Comparison of ENCODE assay signal across 21 cellular contexts in the genomic region with DNA sequence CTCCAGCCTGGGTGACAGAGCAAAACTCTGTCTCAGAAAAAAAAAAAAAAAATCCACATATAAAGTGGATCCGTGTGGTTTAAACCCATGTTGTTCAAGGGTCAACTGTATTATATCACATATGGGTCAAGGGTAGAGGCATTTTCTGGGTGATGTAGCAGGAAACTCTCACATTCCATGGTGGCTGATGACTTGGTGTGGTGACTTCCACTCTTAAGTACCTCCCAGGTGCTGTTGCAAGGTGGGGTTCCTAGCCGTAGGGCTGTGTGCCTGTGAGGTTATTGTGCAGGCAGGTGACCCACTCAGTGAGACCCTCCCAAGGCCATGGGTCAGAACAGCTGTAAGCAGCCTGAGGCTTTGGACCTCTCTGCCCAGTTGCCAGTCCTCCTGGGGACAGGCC. TPM values are rescaled to one million over a fixed set of nuclear protein-coding genes. Genes with fewer than 3 reads are reported as not detected.
DNase-seq lines count a peak whose midpoint lies in the region; ATAC-seq and TF ChIP-seq lines count a peak whose summit lies in the region.
"Had no signal": no experiment of that assay in that cellular context is flagged by ENCODE, and none has a peak within 500 bp of the region (broad histone marks: within the 10 kb centered on the region; RNA-seq: fewer than 3 reads in every experiment).

No MANE protein-coding gene starts in this region.

- H3K4me3 ChIP-seq in CD4-positive, alpha-beta memory T cell (ENCODE audit: low read length in 2 of 2) = peak overlapping the region in 1 of 2 donors; percentile 28
- H3K4me3 ChIP-seq in OCI-LY3 (ENCODE audit: low read length) (no peak overlapping the region), mucosa of rectum (ENCODE audit: low read length in 2 of 2) (no peak overlapping the region)
- H3K4me3 ChIP-seq: GM12878, MG63, SK-N-MC had no signal

- H3K79me2 ChIP-seq in OCI-LY3 (ENCODE audit: low read length) = peaks cover 97% of the 10 kb centered on the region

- H3K9ac ChIP-seq in OCI-LY3 (ENCODE audit: low read length) (no peak overlapping the region), mucosa of rectum (ENCODE audit: low read depth in 1 of 2, low read length in 2 of 2) (no peak overlapping the region)

- no peak for ATAC-seq in GM18873 (IDR thresholded peaks at IDR 0.05; ENCODE audit: low FRiP score, unreplicated experiment)
- ATAC-seq: GM12878, Panc1 had no signal

- H3K4me3 Mint-ChIP-seq in CD14-positive monocyte = no peak overlapping the region
- peak overlapping the region in 3 of 8 donors; percentile 15 to 56 (median 33) for H3K4me3 Mint-ChIP-seq in CD4-positive, alpha-beta memory T cell
- H3K4me3 Mint-ChIP-seq: HFFc6 had no signal

- no peak for DNase-seq in CD14-positive monocyte (ENCODE audit: low spot score)
- no peak for DNase-seq in CD4-positive, alpha-beta memory T cell
- DNase-seq in UCSD-AML1 (lab: John Stamatoyannopoulos, UW; ENCODE audit: unreplicated experiment) = no peak
- DNase-seq in stimulated activated CD4-positive, alpha-beta T cell treated with anti-CD3 and anti-CD28 coated beads, Interleukin-2, amount 100 ng/mL, for 48 hours = no peak
- DNase-seq: ACHN, AML-193, DND-41, HFFc6, KG1, MG63, NCI-H1092, NCI-H146, NCI-H2081, NCI-H748 treated with DMSO at 0.1 percent for 48 hours, Right ventricle myocardium superior had no signal

- peaks cover 79% of the 10 kb centered on the region for H3K4me1 ChIP-seq in CD4-positive, alpha-beta memory T cell (ENCODE audit: insufficient read depth, low read length)
- H3K4me1 ChIP-seq in OCI-LY3 (ENCODE audit: low read length) = peaks cover 43% of the 10 kb centered on the region
- peaks cover 35 to 42% of the 10 kb centered on the region in 2 donors for H3K4me1 ChIP-seq in mucosa of rectum (ENCODE audit: control insufficient read depth in 2 of 2, insufficient read depth in 2 of 2, low read length in 2 of 2)

- H3K27ac ChIP-seq in CD4-positive, alpha-beta memory T cell (ENCODE audit: low read depth, low read length) = no peak overlapping the region
- H3K27ac ChIP-seq in OCI-LY3 (ENCODE audit: low read length) (peak overlapping the region; percentile 35), mucosa of rectum (ENCODE audit: low read depth in 2 of 2, low read length in 2 of 2) (peak overlapping the region; percentile 59 to 71)
- H3K27ac ChIP-seq: SK-N-MC had no signal

- TF ChIP-seq CTCF in CD14-positive monocyte (IDR thresholded peaks at IDR 0.05) (no peak), OCI-LY3 (IDR thresholded peaks at IDR 0.05; ENCODE audit: low read depth, low read length) (no peak)

- intact Hi-C loops in CD14-positive monocyte (cut with micrococcal nuclease) = no loop called here
- intact Hi-C loops in CD4-positive, alpha-beta memory T cell (cut with micrococcal nuclease) = no loop called here

- no peak overlapping the region for H2AFZ ChIP-seq in OCI-LY3 (ENCODE audit: low read depth, low read length)

- peaks cover 0 to 10% (median 1%) of the 10 kb centered on the region in 3 donors for H3K27me3 Mint-ChIP-seq in CD14-positive monocyte (ENCODE audit: low read depth in 3 of 3)
- no peaks in the 10 kb centered on the region for H3K27me3 Mint-ChIP-seq in CD4-positive, alpha-beta memory T cell

- no peaks in the 10 kb centered on the region for H3K36me3 ChIP-seq in CD4-positive, alpha-beta memory T cell (ENCODE audit: insufficient read depth, low read length)
- H3K36me3 ChIP-seq in OCI-LY3 (replicated peaks; ENCODE audit: low read depth, low read length) (peaks cover 3% of the 10 kb centered on the region), mucosa of rectum (ENCODE audit: control insufficient read depth in 2 of 2, insufficient read depth in 2 of 2, low read length in 2 of 2) (no peaks in the 10 kb centered on the region)
- H3K36me3 ChIP-seq: MG63 had no signal

- no peaks in the 10 kb centered on the region for H3K9me3 ChIP-seq in CD4-positive, alpha-beta memory T cell (ENCODE audit: control insufficient read depth in 1 of 2, low read length in 2 of 2)
- H3K9me3 ChIP-seq in OCI-LY3 (ENCODE audit: insufficient read depth, low read length) (no peaks in the 10 kb centered on the region), mucosa of rectum (ENCODE audit: control insufficient read depth in 2 of 2, low read length in 2 of 2) (no peaks in the 10 kb centered on the region)
- H3K9me3 ChIP-seq: MG63 had no signal

- H3K27me3 ChIP-seq in CD4-positive, alpha-beta memory T cell (ENCODE audit: insufficient read depth, low read length) = no peaks in the 10 kb centered on the region
- no peaks in the 10 kb centered on the region for H3K27me3 ChIP-seq in OCI-LY3 (ENCODE audit: low read depth, low read length)
- H3K27me3 ChIP-seq in mucosa of rectum (ENCODE audit: control insufficient read depth in 2 of 2, insufficient read depth in 2 of 2, low read length in 2 of 2) = no peaks in the 10 kb centered on the region
- H3K27me3 ChIP-seq: MG63 had no signal

- CTCF ChIA-PET in CD4-positive, alpha-beta memory T cell (lab: Charles Lee; ENCODE audit: partially characterized antibody) = interaction anchor here (0.8 kb wide), 1 partner anchor 26 kb away, joined by 3 read pairs; no protein-coding TSS in a partner anchor

- H3K4me1 Mint-ChIP-seq in CD14-positive monocyte = peaks cover 71% of the 10 kb centered on the region
- peaks cover 33 to 83% (median 61%) of the 10 kb centered on the region in 4 donors for H3K4me1 Mint-ChIP-seq in CD4-positive, alpha-beta memory T cell

- H3K9me3 Mint-ChIP-seq in CD14-positive monocyte = peaks cover 0 to 2% (median 0%) of the 10 kb centered on the region in 7 donors
- no peaks in the 10 kb centered on the region for H3K9me3 Mint-ChIP-seq in CD4-positive, alpha-beta memory T cell
- H3K9me3 Mint-ChIP-seq: HFFc6 had no signal

- peaks cover 55% of the 10 kb centered on the region for H4K20me1 ChIP-seq in OCI-LY3 (ENCODE audit: insufficient read depth, low read length)

- POLR2A ChIA-PET in CD4-positive, alpha-beta memory T cell (lab: Charles Lee; ENCODE audit: partially characterized antibody) = interaction anchor here (8.2 kb wide), 1 partner anchor 16 kb away, joined by 57 read pairs; a partner anchor contains a TSS

- H3K4me2 ChIP-seq in OCI-LY3 (ENCODE audit: low read length) = no peak overlapping the region

- peak overlapping the region in 4 of 7 donors; percentile 79 to 98 (median 96) for H3K27ac Mint-ChIP-seq in CD14-positive monocyte
- peak overlapping the region; percentile 30 to 96 (median 73) for H3K27ac Mint-ChIP-seq in CD4-positive, alpha-beta memory T cell
- H3K27ac Mint-ChIP-seq: HFFc6 had no signal

- peaks cover 5 to 9% of the 10 kb centered on the region in 2 donors for H3K36me3 Mint-ChIP-seq in CD14-positive monocyte
- H3K36me3 Mint-ChIP-seq in CD4-positive, alpha-beta memory T cell = peaks cover 0 to 4% of the 10 kb centered on the region in 2 donors

RNA-seq across cellular contexts. Expression of a gene that starts 17.0 kb away (rescaled TPM):
- 10 to 100 TPM; 10.4 to 20.5 TPM for polyA plus RNA-seq in CD14-positive monocyte
- total RNA-seq in CD4-positive, alpha-beta memory T cell = 10 to 100 TPM; 29.8 to 31.3 TPM
- polyA plus RNA-seq in CD4-positive, alpha-beta memory T cell = 10 to 100 TPM in 1 of 2 donors, 1 to 10 TPM in 1; 7.4 to 18.6 TPM
